In the genomic region with DNA sequence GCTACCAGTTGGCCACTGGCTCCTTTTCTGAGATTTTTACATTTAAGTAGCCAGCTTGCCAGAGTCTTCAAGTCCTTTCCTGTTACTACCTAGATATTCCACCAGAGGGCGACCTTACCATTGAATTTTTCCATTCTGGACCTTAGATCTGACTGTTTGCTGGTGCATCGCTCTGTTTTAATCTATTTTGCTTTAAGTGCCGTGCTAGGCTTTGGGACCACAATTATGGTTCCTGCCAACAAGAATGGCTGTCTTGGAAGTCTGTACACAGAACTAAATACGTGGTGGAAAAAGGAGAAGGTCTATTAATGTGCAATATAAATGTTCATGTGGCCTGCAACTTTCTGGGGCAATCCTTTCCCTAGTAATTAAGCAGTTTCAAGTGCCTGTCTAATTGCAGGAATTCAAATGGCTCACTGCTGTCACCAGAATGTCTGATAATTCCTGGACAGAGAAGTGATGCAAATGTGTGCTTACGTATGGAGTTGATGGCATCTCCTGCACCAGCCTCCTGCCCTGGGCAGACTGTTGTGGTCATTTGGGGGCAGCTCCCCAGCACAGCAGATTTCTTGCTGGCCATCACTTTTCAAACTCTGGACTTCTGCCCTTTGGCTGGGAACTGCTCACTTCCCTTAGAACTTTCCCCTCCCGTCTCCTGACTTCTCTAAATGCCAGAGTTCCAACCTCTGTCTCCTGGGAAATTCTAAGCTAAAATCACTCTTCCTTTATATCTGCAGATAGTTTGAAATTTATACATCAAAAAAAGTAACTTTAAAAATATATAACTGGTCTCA, we compare ENCODE assay signal across 1 cellular context.
TF ChIP-seq lines count a peak whose summit lies in the region.

No MANE protein-coding gene starts in this region.

TF ChIP-seq in GM23338, 12 proteins besides CTCF, POLR2A, EP300 and RAD21 (continued from another document):
- TF ChIP-seq, protein P1, sequence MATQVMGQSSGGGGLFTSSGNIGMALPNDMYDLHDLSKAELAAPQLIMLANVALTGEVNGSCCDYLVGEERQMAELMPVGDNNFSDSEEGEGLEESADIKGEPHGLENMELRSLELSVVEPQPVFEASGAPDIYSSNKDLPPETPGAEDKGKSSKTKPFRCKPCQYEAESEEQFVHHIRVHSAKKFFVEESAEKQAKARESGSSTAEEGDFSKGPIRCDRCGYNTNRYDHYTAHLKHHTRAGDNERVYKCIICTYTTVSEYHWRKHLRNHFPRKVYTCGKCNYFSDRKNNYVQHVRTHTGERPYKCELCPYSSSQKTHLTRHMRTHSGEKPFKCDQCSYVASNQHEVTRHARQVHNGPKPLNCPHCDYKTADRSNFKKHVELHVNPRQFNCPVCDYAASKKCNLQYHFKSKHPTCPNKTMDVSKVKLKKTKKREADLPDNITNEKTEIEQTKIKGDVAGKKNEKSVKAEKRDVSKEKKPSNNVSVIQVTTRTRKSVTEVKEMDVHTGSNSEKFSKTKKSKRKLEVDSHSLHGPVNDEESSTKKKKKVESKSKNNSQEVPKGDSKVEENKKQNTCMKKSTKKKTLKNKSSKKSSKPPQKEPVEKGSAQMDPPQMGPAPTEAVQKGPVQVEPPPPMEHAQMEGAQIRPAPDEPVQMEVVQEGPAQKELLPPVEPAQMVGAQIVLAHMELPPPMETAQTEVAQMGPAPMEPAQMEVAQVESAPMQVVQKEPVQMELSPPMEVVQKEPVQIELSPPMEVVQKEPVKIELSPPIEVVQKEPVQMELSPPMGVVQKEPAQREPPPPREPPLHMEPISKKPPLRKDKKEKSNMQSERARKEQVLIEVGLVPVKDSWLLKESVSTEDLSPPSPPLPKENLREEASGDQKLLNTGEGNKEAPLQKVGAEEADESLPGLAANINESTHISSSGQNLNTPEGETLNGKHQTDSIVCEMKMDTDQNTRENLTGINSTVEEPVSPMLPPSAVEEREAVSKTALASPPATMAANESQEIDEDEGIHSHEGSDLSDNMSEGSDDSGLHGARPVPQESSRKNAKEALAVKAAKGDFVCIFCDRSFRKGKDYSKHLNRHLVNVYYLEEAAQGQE (IDR thresholded peaks at IDR 0.05; ENCODE audit: unreplicated experiment), result no peak
- no peak for TF ChIP-seq POLR2AphosphoS5 (IDR thresholded peaks at IDR 0.05; ENCODE audit: low read depth)
TF ChIP-seq in GM23338: peak in this region for 0.
